ENCODE assay signal across 1 cellular context in the genomic region with DNA sequence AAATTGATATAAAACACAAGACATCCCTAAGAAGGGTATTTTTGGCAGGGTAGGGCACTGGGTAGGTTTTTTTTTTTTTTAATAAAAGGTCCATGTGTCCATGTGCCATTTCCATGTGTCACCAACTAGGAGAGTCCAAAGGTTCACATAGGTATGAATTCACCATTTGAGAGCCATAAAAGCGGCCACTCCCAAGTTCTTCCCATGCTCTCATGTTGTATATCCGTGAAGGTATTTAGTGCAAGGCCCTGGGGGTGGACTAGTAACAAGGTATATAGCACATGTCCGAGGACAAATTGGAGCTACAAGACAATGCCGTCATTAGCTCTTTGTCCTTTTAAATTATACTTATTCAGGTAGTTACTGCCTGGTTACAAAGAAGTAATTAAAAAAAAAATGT.
TF ChIP-seq lines count a peak whose summit lies in the region.

No MANE protein-coding gene starts in this region.

TF ChIP-seq in IMR-90, 13 proteins besides CTCF, POLR2A, EP300 and RAD21 (continued from another document):
- TF ChIP-seq, protein P1, sequence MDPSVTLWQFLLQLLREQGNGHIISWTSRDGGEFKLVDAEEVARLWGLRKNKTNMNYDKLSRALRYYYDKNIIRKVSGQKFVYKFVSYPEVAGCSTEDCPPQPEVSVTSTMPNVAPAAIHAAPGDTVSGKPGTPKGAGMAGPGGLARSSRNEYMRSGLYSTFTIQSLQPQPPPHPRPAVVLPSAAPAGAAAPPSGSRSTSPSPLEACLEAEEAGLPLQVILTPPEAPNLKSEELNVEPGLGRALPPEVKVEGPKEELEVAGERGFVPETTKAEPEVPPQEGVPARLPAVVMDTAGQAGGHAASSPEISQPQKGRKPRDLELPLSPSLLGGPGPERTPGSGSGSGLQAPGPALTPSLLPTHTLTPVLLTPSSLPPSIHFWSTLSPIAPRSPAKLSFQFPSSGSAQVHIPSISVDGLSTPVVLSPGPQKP (IDR thresholded peaks at IDR 0.05; ENCODE audit: borderline replicate concordance, low read depth, low read length), result no peak
- no peak for TF ChIP-seq SMC3 (IDR thresholded peaks at IDR 0.05; ENCODE audit: low read depth, low read length)
- no peak for TF ChIP-seq BHLHE40 (IDR thresholded peaks at IDR 0.05; ENCODE audit: low read depth, low read length)
- TF ChIP-seq RCOR1 (IDR thresholded peaks at IDR 0.05; ENCODE audit: insufficient replicate concordance, low read length), result no peak
- TF ChIP-seq FOS (IDR thresholded peaks at IDR 0.05; ENCODE audit: low read depth, low read length), result no peak
- no peak for TF ChIP-seq CEBPB (IDR thresholded peaks at IDR 0.05; ENCODE audit: low read depth, low read length)
- no peak for TF ChIP-seq NFE2L2 (IDR thresholded peaks at IDR 0.05; ENCODE audit: low read depth, low read length)
- TF ChIP-seq, protein P2, sequence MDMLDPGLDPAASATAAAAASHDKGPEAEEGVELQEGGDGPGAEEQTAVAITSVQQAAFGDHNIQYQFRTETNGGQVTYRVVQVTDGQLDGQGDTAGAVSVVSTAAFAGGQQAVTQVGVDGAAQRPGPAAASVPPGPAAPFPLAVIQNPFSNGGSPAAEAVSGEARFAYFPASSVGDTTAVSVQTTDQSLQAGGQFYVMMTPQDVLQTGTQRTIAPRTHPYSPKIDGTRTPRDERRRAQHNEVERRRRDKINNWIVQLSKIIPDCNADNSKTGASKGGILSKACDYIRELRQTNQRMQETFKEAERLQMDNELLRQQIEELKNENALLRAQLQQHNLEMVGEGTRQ (IDR thresholded peaks at IDR 0.05; ENCODE audit: low read depth, low read length), result no peak
- no peak for TF ChIP-seq RFX5 (IDR thresholded peaks at IDR 0.05; ENCODE audit: low read depth, low read length)
- TF ChIP-seq CHD1 (IDR thresholded peaks at IDR 0.05; ENCODE audit: low read depth, low read length), result no peak
- no peak for TF ChIP-seq MAFK (IDR thresholded peaks at IDR 0.05; ENCODE audit: low read depth, low read length)
